9 cellular contexts compared by ENCODE assay signal in the genomic region with DNA sequence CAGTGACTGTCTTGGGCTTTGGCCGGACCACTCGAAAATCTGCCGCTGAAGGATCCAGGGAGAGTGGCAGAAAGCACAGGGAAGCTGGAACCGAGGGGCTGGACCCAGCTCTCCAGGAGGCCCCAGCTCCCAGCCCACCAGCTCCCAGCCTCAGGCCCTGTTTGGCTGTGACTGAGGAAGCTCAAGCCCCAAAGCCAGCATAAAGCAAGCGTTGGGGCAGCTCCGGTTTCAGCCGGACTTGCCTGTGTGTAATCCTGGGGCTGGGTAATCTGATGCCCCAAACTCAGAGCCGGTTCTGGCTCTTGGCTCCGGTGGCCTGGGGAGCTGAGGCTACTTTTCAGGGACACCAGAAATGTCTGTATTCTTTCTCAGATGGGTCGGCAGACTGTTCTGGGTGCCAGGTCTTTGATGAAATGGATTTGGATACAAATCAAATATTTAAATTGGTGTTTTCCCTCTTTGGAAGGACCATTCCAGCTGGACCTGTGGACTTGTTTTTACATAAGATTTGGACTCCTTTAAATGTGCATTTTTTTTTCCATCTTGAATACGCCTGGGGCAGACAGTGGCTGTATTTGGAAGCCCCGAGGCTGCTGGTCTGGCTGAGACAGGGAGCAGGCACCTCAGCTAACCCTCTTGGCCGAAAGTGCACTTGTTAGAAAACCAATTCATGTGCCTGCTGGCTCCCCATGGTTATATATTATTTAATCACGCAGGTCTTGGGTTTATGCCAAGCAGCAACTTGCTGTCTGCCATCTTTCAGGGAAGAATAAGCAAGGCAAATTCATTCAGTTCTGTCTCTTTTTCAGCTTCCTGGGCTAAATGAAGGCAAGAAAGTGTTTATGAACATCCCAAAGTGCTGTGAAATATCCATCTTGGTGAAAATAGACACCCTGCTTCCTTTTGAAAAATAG. TPM values are rescaled to one million over a fixed set of nuclear protein-coding genes. Genes with fewer than 3 reads are reported as not detected.
DNase-seq lines count a peak whose midpoint lies in the region; ATAC-seq and TF ChIP-seq lines count a peak whose summit lies in the region.
"Had no signal": no experiment of that assay in that cellular context is flagged by ENCODE, and none has a peak within 500 bp of the region (broad histone marks: within the 10 kb centered on the region; RNA-seq: fewer than 3 reads in every experiment).

No MANE protein-coding gene starts in this region.

- peak; percentile 96 for DNase-seq in ELF-1 (ENCODE audit: low read depth, low spot score)
- DNase-seq in NCI-H510A treated with DMSO at 0.1 percent for 48 hours (lab: John Stamatoyannopoulos, UW), result peak; percentile 8
- DNase-seq in fibroblast of villous mesenchyme (ENCODE audit: low read depth), result peak; percentile 39
- peak; percentile 11 for DNase-seq in putamen (ENCODE audit: low spot score)
- no peak for DNase-seq in GM20000 (ENCODE audit: low spot score)
- DNase-seq in activated naive CD4-positive, alpha-beta T cell treated with Interleukin-2 at 50 U/mL for 16 hours, result no peak
- no peak for DNase-seq in effector CD4-positive, alpha-beta T cell

- no peak overlapping the region for H3K4me3 ChIP-seq in fibroblast of villous mesenchyme (ENCODE audit: low read depth, low read length)

- TF ChIP-seq CTCF in fibroblast of villous mesenchyme (IDR thresholded peaks at IDR 0.05; ENCODE audit: insufficient read depth, low read depth, low read length), result no peak
- TF ChIP-seq CTCF in GM20000 (IDR thresholded peaks at IDR 0.05; ENCODE audit: extremely low read depth, missing control alignments), result no peak

- ATAC-seq in HG02623 (IDR thresholded peaks at IDR 0.05; ENCODE audit: unreplicated experiment), result no peak
- ATAC-seq: stimulated activated effector memory CD8-positive, alpha-beta T cell treated with anti-CD3 and anti-CD28 coated beads, Interleukin-12 subunit alpha, Interleukin-12 subunit beta, amount 100 ng/mL, for 72 hours had no signal

RNA-seq across cellular contexts. Expression of gene RPP40, which starts 29.6 kb away (rescaled TPM):
- total RNA-seq in fibroblast of villous mesenchyme, result 7.7 and 11.2 TPM in 2 replicates

Comparison
In these comparisons a context has a peak if more than half of its experiments do, and no peak if none do; other contexts are left out.
1. DNase-seq: peak in ELF-1 (single experiment), NCI-H510A treated with DMSO at 0.1 percent for 48 hours (single experiment), fibroblast of villous mesenchyme (single experiment) and putamen (single experiment); none in GM20000 (single experiment), activated naive CD4-positive, alpha-beta T cell treated with Interleukin-2 at 50 U/mL for 16 hours (single experiment) and effector CD4-positive, alpha-beta T cell (single experiment).